22 cellular contexts compared by ENCODE assay signal in the genomic region with DNA sequence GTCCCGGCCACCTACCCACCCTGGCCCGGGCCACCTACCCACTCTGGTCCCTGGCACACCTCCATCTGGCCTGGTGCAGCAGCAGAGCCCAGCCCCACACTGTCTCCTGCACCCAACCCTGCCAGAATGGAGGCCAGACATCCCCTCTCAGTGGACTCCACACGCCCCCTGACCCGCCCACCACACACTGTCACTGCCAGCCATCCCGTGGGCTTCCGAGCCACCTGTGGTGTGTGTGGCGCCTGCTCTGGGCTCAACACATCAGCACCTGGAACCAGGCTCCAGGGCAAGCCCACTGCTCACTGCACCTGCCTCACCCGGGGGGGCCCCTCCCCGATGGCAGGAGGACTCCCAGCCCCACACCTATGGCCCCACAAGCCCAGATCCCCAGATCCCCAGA.
"Had no signal": no experiment of that assay in that cellular context is flagged by ENCODE, and none has a peak within 500 bp of the region (broad histone marks: within the 10 kb centered on the region; RNA-seq: fewer than 3 reads in every experiment).

No MANE protein-coding gene starts in this region.

- H3K27me3 ChIP-seq: colonic mucosa, esophagus squamous epithelium, gastrocnemius medialis, heart right ventricle, left lung had no signal

- H3K36me3 ChIP-seq: colonic mucosa, esophagus squamous epithelium, gastrocnemius medialis, heart right ventricle, left lung, lower lobe of right lung had no signal

- H3K4me3 Mint-ChIP-seq: dendritic cell treated with granulocyte-macrophage colony-stimulating factor and Interleukin-4, amounts not matched to agents 40 ng/mL and 50 ng/mL, for 4 days; effector memory CD8-positive, alpha-beta T cell; endodermal cell; mesothelial cell of epicardium had no signal

- H3K4me1 ChIP-seq: colonic mucosa, esophagus squamous epithelium, gastrocnemius medialis, heart right ventricle, left lung, lower lobe of right lung had no signal

- DNase-seq: colonic mucosa; cortex of kidney; effector CD8-positive, alpha-beta T cell; effector memory CD8-positive, alpha-beta T cell; endodermal cell; erythroblast; esophagus squamous epithelium; foreskin fibroblast; foreskin melanocyte; gastrocnemius medialis; glutamatergic neuron; head of caudate nucleus; heart right ventricle; hippocampal formation; left cardiac atrium; left lung; left ventricle myocardium superior; lower lobe of right lung; mesenchymal stem cell had no signal

- H3K9me3 ChIP-seq: colonic mucosa, esophagus squamous epithelium, gastrocnemius medialis, heart right ventricle, left lung, lower lobe of right lung had no signal

- H3K27ac Mint-ChIP-seq: dendritic cell treated with granulocyte-macrophage colony-stimulating factor and Interleukin-4, amounts not matched to agents 40 ng/mL and 50 ng/mL, for 4 days; endodermal cell; mesothelial cell of epicardium had no signal

- H3K27me3 Mint-ChIP-seq: dendritic cell treated with granulocyte-macrophage colony-stimulating factor and Interleukin-4, amounts not matched to agents 40 ng/mL and 50 ng/mL, for 4 days; effector memory CD8-positive, alpha-beta T cell had no signal

- H3K4me1 Mint-ChIP-seq: endodermal cell, mesothelial cell of epicardium had no signal

- H3K4me3 ChIP-seq: colonic mucosa, esophagus squamous epithelium, gastrocnemius medialis, heart right ventricle, left lung, lower lobe of right lung had no signal

- ATAC-seq: effector memory CD8-positive, alpha-beta T cell; esophagus mucosa; gastrocnemius medialis; heart right ventricle; left cardiac atrium; left lung; left ventricle myocardium superior; lower lobe of right lung had no signal
